ENCODE assay signal across 24 cellular contexts in genomic region chr19:5478241-5478924, GRCh38. TPM values are rescaled to one million over a fixed set of nuclear protein-coding genes. Genes with fewer than 3 reads are reported as not detected.
DNase-seq lines count a peak whose midpoint lies in the region; ATAC-seq, FAIRE-seq and TF ChIP-seq lines count a peak whose summit lies in the region.
"Had no signal": no experiment of that assay in that cellular context is flagged by ENCODE, and none has a peak within 500 bp of the region (broad histone marks: within the 10 kb centered on the region; RNA-seq: fewer than 3 reads in every experiment).

No MANE protein-coding gene starts in this region.

- H3K27me3 Mint-ChIP-seq in nephron (ENCODE audit: low read depth) (peaks cover 53% of the 10 kb centered on the region), T-helper 17 cell (peaks cover 44% of the 10 kb centered on the region)

- POLR2A ChIA-PET in HepG2 (lab: Yijun Ruan, JAX) = no interaction called here

- 60% methylated on average over 26 of the region's 32 CpGs for WGBS in HepG2 (ENCODE audit: low lambda C conversion rate)
- 28% methylated on average over 20 of the region's 32 CpGs for WGBS in right lobe of liver (ENCODE audit: insufficient coverage, low coverage, low lambda C conversion rate, missing lambda C conversion rate)
- WGBS in ectodermal cell, 2 experiments = 28 to 30% methylated on average over 32 of the region's 32 CpGs

- H3K4me1 ChIP-seq in HepG2 (ENCODE audit: insufficient read depth, low read length) (peaks cover 6% of the 10 kb centered on the region; the same call in 1 of the 2 replicates), right lobe of liver (peaks cover 0 to 6% (median 3%) of the 10 kb centered on the region in 4 donors), ectodermal cell (ENCODE audit: control insufficient read depth, insufficient read depth, low read length) (no peaks in the 10 kb centered on the region)

- TF ChIP-seq POLR2A in HepG2 (IDR thresholded peaks at IDR 0.05; ENCODE audit: insufficient read depth in 1 of 2, low read depth in 2 of 2, low read length in 2 of 2) (no peak), right lobe of liver (IDR thresholded peaks at IDR 0.05) (no peak), GM18505 (IDR thresholded peaks at IDR 0.05; ENCODE audit: borderline replicate concordance, extremely low read depth, insufficient read depth, insufficient read length) (no peak)

- CTCF ChIA-PET in HepG2 (lab: Yijun Ruan, JAX; ENCODE audit: low intra/inter-chr PET ratio, low total read pairs) = no interaction called here

- H3K27ac ChIP-seq in HepG2 (ENCODE audit: extremely low read length, insufficient read depth, low read length) (no peak overlapping the region), right lobe of liver (no peak overlapping the region), ectodermal cell (ENCODE audit: insufficient read depth, low read depth, low read length, poor library complexity, severe bottlenecking) (no peak overlapping the region)
- H3K27ac ChIP-seq: C4-2B, GM23248, HL-60 had no signal

- H3K9me3 Mint-ChIP-seq in nephron = peaks cover 4% of the 10 kb centered on the region

- H3K4me1 Mint-ChIP-seq in nephron (peaks cover 14% of the 10 kb centered on the region), T-helper 17 cell (no peaks in the 10 kb centered on the region)

- H3K27ac Mint-ChIP-seq in nephron = peak overlapping the region in 1 of 3 experiments; percentile 35
- H3K27ac Mint-ChIP-seq in T-helper 17 cell = no peak overlapping the region
- H3K27ac Mint-ChIP-seq: HFFc6 had no signal

- H4K20me1 ChIP-seq in HepG2 (ENCODE audit: insufficient read depth, low read length) = no peaks in the 10 kb centered on the region

- intact Hi-C loops in HepG2 (cut with micrococcal nuclease; ENCODE audit: unreplicated experiment) = no loop called here
- intact Hi-C loops in right lobe of liver (cut with DNase I) = no loop called here

- H3K27me3 ChIP-seq in HepG2 (ENCODE audit: control insufficient read depth in 1 of 2, insufficient read depth in 2 of 2, low read length in 2 of 2) = no peaks in the 10 kb centered on the region
- H3K27me3 ChIP-seq in right lobe of liver = no peaks in the 10 kb centered on the region
- H3K27me3 ChIP-seq in ectodermal cell (ENCODE audit: control insufficient read depth, insufficient read depth, low read length, poor library complexity, severe bottlenecking) = peaks cover 14% of the 10 kb centered on the region

- no peak for FAIRE-seq in HepG2 (lab: Jason Lieb, UNC)
- FAIRE-seq: GM12891 had no signal

- no peaks in the 10 kb centered on the region for H3K36me3 ChIP-seq in HepG2 (replicated peaks in 1 of 2; ENCODE audit: control insufficient read depth in 1 of 2, insufficient read depth in 2 of 2, low read length in 2 of 2)
- H3K36me3 ChIP-seq in right lobe of liver = no peaks in the 10 kb centered on the region
- no peaks in the 10 kb centered on the region for H3K36me3 ChIP-seq in ectodermal cell (ENCODE audit: control insufficient read depth, insufficient read depth, low read length)

- peak overlapping the region; percentile 34 to 52 (median 49) for H3K4me3 Mint-ChIP-seq in nephron
- H3K4me3 Mint-ChIP-seq in T-helper 17 cell = no peak overlapping the region
- H3K4me3 Mint-ChIP-seq: HFFc6 had no signal

- H3K9ac ChIP-seq in HepG2 (ENCODE audit: insufficient read depth, low read depth, low read length) = no peak overlapping the region
- H3K9ac ChIP-seq: GM23248 had no signal

- H3K9me3 ChIP-seq in HepG2 (ENCODE audit: low read length) (peaks cover 11% of the 10 kb centered on the region), right lobe of liver (no peaks in the 10 kb centered on the region), ectodermal cell (ENCODE audit: control insufficient read depth, low read length) (no peaks in the 10 kb centered on the region), T-helper 17 cell (ENCODE audit: control insufficient read depth, low read length, poor library complexity, severe bottlenecking) (peaks cover 2% of the 10 kb centered on the region)

- in situ Hi-C loops in HepG2 (cut with HindIII; ENCODE audit: extremely low pct_ligation_motif_present, low pct_unique_long_range_greater_than_20kb) = no loop called here

- H3K4me3 ChIP-seq in HepG2 (replicated peaks in 1 of 3; ENCODE audit: insufficient read depth in 1 of 3, low read depth in 2 of 3, low read length in 3 of 3) = no peak overlapping the region
- no peak overlapping the region for H3K4me3 ChIP-seq in right lobe of liver
- H3K4me3 ChIP-seq in ectodermal cell (ENCODE audit: insufficient read depth, low read depth, low read length) = peak overlapping the region; percentile 24
- H3K4me3 ChIP-seq: GM23248 had no signal

- no peaks in the 10 kb centered on the region for H3K79me2 ChIP-seq in HepG2 (ENCODE audit: insufficient read depth, low read length)

- no peak overlapping the region for H3K4me2 ChIP-seq in HepG2 (ENCODE audit: low read depth, low read length)

- TF ChIP-seq RAD21 in HepG2 (CRISPR knock-in tag; IDR thresholded peaks at IDR 0.05) = no peak

- H3K36me3 Mint-ChIP-seq in nephron (ENCODE audit: low read depth) (no peaks in the 10 kb centered on the region), T-helper 17 cell (ENCODE audit: low read depth) (peaks cover 6% of the 10 kb centered on the region)

- no peak overlapping the region for H2AFZ ChIP-seq in HepG2 (ENCODE audit: low read length)
- H2AFZ ChIP-seq: GM23248 had no signal

- BruUV-seq in HepG2 (replicated peaks; lab: Mats Ljungman, UMichigan) = no TSS peak

- no peak for TF ChIP-seq CTCF in HepG2 (CRISPR knock-in tag; IDR thresholded peaks at IDR 0.05)
- no peak for TF ChIP-seq CTCF in right lobe of liver (IDR thresholded peaks at IDR 0.05)
- no peak for TF ChIP-seq CTCF in nephron (IDR thresholded peaks at IDR 0.05; ENCODE audit: unreplicated experiment in 3 of 3)

- DNase-seq in HepG2 (ENCODE audit: low spot score) = no peak
- no peak for DNase-seq in right lobe of liver
- DNase-seq in activated gamma-delta T cell treated with Interleukin-2 at 50 U/mL for 16 hours = no peak
- no peak for DNase-seq in T-helper 17 cell
- DNase-seq: COR-L47, GM23248, HFFc6, Karpas-422, MM.1S, NCI-H1105 treated with DMSO at 0.1 percent for 48 hours, NCI-H2029 treated with DMSO at 0.1 percent for 48 hours, NCI-H526 treated with DMSO at 0.1 percent for 48 hours, SIG-M5 had no signal

- TF ChIP-seq EP300 in HepG2 (IDR thresholded peaks at IDR 0.05; ENCODE audit: low read depth in 2 of 2, low read length in 2 of 2) (no peak), HepG2 (CRISPR knock-in tag; IDR thresholded peaks at IDR 0.05; ENCODE audit: borderline replicate concordance) (no peak)

- no peak for ATAC-seq in HepG2
- ATAC-seq in right lobe of liver = no peak
- no peak for ATAC-seq in HG03521 (IDR thresholded peaks at IDR 0.05; ENCODE audit: unreplicated experiment)
- no peak for ATAC-seq in T-helper 17 cell
- ATAC-seq in GM18505 (IDR thresholded peaks at IDR 0.05; ENCODE audit: unreplicated experiment) = no peak

TF ChIP-seq in HepG2, 621 proteins besides CTCF, POLR2A, EP300 and RAD21 (continues in another document):
- TF ChIP-seq HES4 (CRISPR knock-in tag; IDR thresholded peaks at IDR 0.05; ENCODE audit: borderline replicate concordance) = no peak
- no peak for TF ChIP-seq ZMAT3 (CRISPR knock-in tag; conservative IDR thresholded peaks at IDR 0.05)
- TF ChIP-seq ZNF768 (CRISPR knock-in tag; IDR thresholded peaks at IDR 0.05) = peak; percentile 96
- TF ChIP-seq ZSCAN30 (CRISPR knock-in tag; IDR thresholded peaks at IDR 0.05) = peak; percentile 100
- no peak for TF ChIP-seq ZNF484 (CRISPR knock-in tag; IDR thresholded peaks at IDR 0.05; ENCODE audit: borderline replicate concordance, low read depth)
- TF ChIP-seq ZEB1 (IDR thresholded peaks at IDR 0.05; ENCODE audit: insufficient replicate concordance, low read depth) = no peak
- TF ChIP-seq ZNF788 (CRISPR knock-in tag; IDR thresholded peaks at IDR 0.05; ENCODE audit: borderline replicate concordance) = no peak
- 0 out of 2 replicates have a peak, but pooled peaks have one; percentile 43 for TF ChIP-seq CHD4 (IDR thresholded peaks at IDR 0.05; ENCODE audit: borderline replicate concordance, low read length)
- TF ChIP-seq ZMYM3 (CRISPR knock-in tag; IDR thresholded peaks at IDR 0.05) = peak; percentile 9; the same call in 1 of the 2 replicates
- no peak for TF ChIP-seq NFE2L1 (CRISPR knock-in tag; IDR thresholded peaks at IDR 0.05; ENCODE audit: borderline replicate concordance)

RNA-seq across cellular contexts. Expression of gene ZNRF4, which starts 23.2 kb away (rescaled TPM):
- total RNA-seq in HepG2 (2016; rRNA removed; fragmentation: Illumina TruSeq; extraction: Trizol) (not detected in 2 replicates), right lobe of liver (not detected), T-helper 17 cell (not detected)
- total RNA-seq in HepG2 (2016; cell fraction: cytosol; rRNA removed; fragmentation: Illumina TruSeq; extraction: Trizol; ENCODE audit: low read depth) = not detected in 2 replicates
- not detected in 2 replicates for total RNA-seq in HepG2 (2016; cell fraction: insoluble cytoplasmic fraction; rRNA removed; fragmentation: Illumina TruSeq; extraction: Trizol)
- not detected in 2 replicates for total RNA-seq in HepG2 (2016; cell fraction: membrane; rRNA removed; fragmentation: Illumina TruSeq; extraction: Trizol)
- total RNA-seq in HepG2 (2016; cell fraction: nucleus; rRNA removed; fragmentation: Illumina TruSeq; extraction: Trizol) = not detected in 2 replicates
- polyA plus RNA-seq in HepG2 (2011; rRNA removed) = not detected in 2 replicates
- not detected in 2 replicates for polyA plus RNA-seq in HepG2 (2011; cell fraction: cytosol; rRNA removed)
- polyA plus RNA-seq in HepG2 (2011; cell fraction: nucleus; rRNA removed) = not detected in 2 replicates
- polyA plus RNA-seq in HepG2 (2012) = not detected in 2 replicates
- polyA plus RNA-seq in HepG2 (2016; cell fraction: cytosol; fragmentation: Illumina TruSeq; extraction: Trizol; ENCODE audit: low read depth) = not detected in 2 replicates
- polyA plus RNA-seq in HepG2 (2016; cell fraction: insoluble cytoplasmic fraction; fragmentation: Illumina TruSeq; extraction: Trizol; ENCODE audit: low read depth) = not detected in 2 replicates
- not detected in 2 replicates for polyA plus RNA-seq in HepG2 (2016; cell fraction: membrane; fragmentation: Illumina TruSeq; extraction: Trizol; ENCODE audit: low read depth)
- not detected in 2 replicates for polyA plus RNA-seq in HepG2 (2016; cell fraction: nucleus; fragmentation: Illumina TruSeq; extraction: Trizol; ENCODE audit: insufficient read depth, low read depth)
- polyA minus RNA-seq in HepG2 (2011; rRNA and poly(A)+ RNA removed; ENCODE audit: low replicate concordance) = not detected in 2 replicates
- not detected in 2 replicates for polyA minus RNA-seq in HepG2 (2011; cell fraction: cytosol; rRNA and poly(A)+ RNA removed)
- not detected in 2 replicates for polyA minus RNA-seq in HepG2 (2011; cell fraction: nucleus; rRNA and poly(A)+ RNA removed)
- polyA plus RNA-seq in ectodermal cell (2013, experiment 1 of 4) = not detected
- not detected for polyA plus RNA-seq in ectodermal cell (2013, experiment 2 of 4)
- not detected for polyA plus RNA-seq in ectodermal cell (2013, experiment 3 of 4)
- not detected for polyA plus RNA-seq in ectodermal cell (2013, experiment 4 of 4)
- total RNA-seq: A172, G401, GM23248, HFFc6, OCI-LY7, RPMI7951 had no signal
- polyA plus RNA-seq: GM23248 had no signal
